In genomic region chr11:27464155-27464759, GRCh38 we compare ENCODE assay signal across 10 cellular contexts. TPM values are rescaled to one million over a fixed set of nuclear protein-coding genes. Genes with fewer than 3 reads are reported as not detected.
DNase-seq lines count a peak whose midpoint lies in the region; ATAC-seq, FAIRE-seq and TF ChIP-seq lines count a peak whose summit lies in the region.
"Had no signal": no experiment of that assay in that cellular context is flagged by ENCODE, and none has a peak within 500 bp of the region (broad histone marks: within the 10 kb centered on the region; RNA-seq: fewer than 3 reads in every experiment).

No MANE protein-coding gene starts in this region.

- no peaks in the 10 kb centered on the region for H3K36me3 Mint-ChIP-seq in activated CD4-positive, alpha-beta memory T cell treated with anti-CD3 and anti-CD28 coated beads, Interleukin-2, amount 10 ng/mL, durations not matched to agents 7 days and 5 days (ENCODE audit: low read depth)

- CTCF ChIA-PET in activated CD4-positive, alpha-beta memory T cell treated with anti-CD3 and anti-CD28 coated beads, Interleukin-2, amount 10 ng/mL, durations not matched to agents 7 days and 5 days (lab: Charles Lee), result no interaction called here

- peak overlapping the region; percentile 46 for H3K4me2 ChIP-seq in GM23248 (ENCODE audit: unreplicated experiment)

- peaks cover 33% of the 10 kb centered on the region for H3F3A ChIP-seq in GM23248 (ENCODE audit: insufficient read depth)

- H4K20me1 ChIP-seq in GM23248 (ENCODE audit: insufficient read depth), result no peaks in the 10 kb centered on the region

- H2AFZ ChIP-seq in GM23248, result peak overlapping the region; percentile 46

- H3K9ac ChIP-seq in GM23248, result 0 out of 2 replicates have a peak overlapping the region, but pooled peaks have one; percentile 3

- TF ChIP-seq POLR2A in Peyer's patch (IDR thresholded peaks at IDR 0.05), result no peak

- H3K4me3 ChIP-seq in GM23248 (peak overlapping the region; percentile 18), RWPE2 (ENCODE audit: severe bottlenecking) (no peak overlapping the region), fibroblast of the aortic adventitia (ENCODE audit: low read depth, low read length) (no peak overlapping the region), pancreas (peak overlapping the region in 1 of 4 donors; percentile 0), BE2C (ENCODE audit: low read depth, low read length) (no peak overlapping the region), Peyer's patch (no peak overlapping the region)

- peak overlapping the region; percentile 36 for H3K27ac ChIP-seq in GM23248
- peak overlapping the region; percentile 91 for H3K27ac ChIP-seq in RWPE2 (ENCODE audit: poor library complexity, severe bottlenecking)
- peak overlapping the region; percentile 35 to 95 (median 70) for H3K27ac ChIP-seq in pancreas
- H3K27ac ChIP-seq in Peyer's patch, result peak overlapping the region in 1 of 4 donors; percentile 2

- H3K9me3 Mint-ChIP-seq in activated CD4-positive, alpha-beta memory T cell treated with anti-CD3 and anti-CD28 coated beads, Interleukin-2, amount 10 ng/mL, durations not matched to agents 7 days and 5 days, result no peaks in the 10 kb centered on the region

- H3K4me3 Mint-ChIP-seq in activated CD4-positive, alpha-beta memory T cell treated with anti-CD3 and anti-CD28 coated beads, Interleukin-2, amount 10 ng/mL, durations not matched to agents 7 days and 5 days, result no peak overlapping the region

- no peak overlapping the region for H3K27ac Mint-ChIP-seq in activated CD4-positive, alpha-beta memory T cell treated with anti-CD3 and anti-CD28 coated beads, Interleukin-2, amount 10 ng/mL, durations not matched to agents 7 days and 5 days

- no peak for FAIRE-seq in pancreas (lab: Jason Lieb, UNC)
- FAIRE-seq: colon had no signal

- POLR2A ChIA-PET in activated CD4-positive, alpha-beta memory T cell treated with anti-CD3 and anti-CD28 coated beads, Interleukin-2, amount 10 ng/mL, durations not matched to agents 7 days and 5 days (lab: Charles Lee), result no interaction called here

- peaks cover 12% of the 10 kb centered on the region for H3K27me3 Mint-ChIP-seq in activated CD4-positive, alpha-beta memory T cell treated with anti-CD3 and anti-CD28 coated beads, Interleukin-2, amount 10 ng/mL, durations not matched to agents 7 days and 5 days

- H3K4me1 Mint-ChIP-seq in activated CD4-positive, alpha-beta memory T cell treated with anti-CD3 and anti-CD28 coated beads, Interleukin-2, amount 10 ng/mL, durations not matched to agents 7 days and 5 days, result no peaks in the 10 kb centered on the region

- DNase-seq in GM23248, result peak; percentile 53
- DNase-seq in RWPE2 (ENCODE audit: low spot score), result no peak
- DNase-seq in fibroblast of the aortic adventitia (ENCODE audit: low read depth), result peak; percentile 50
- peak in 2 of 6 donors; percentile 20 to 32 for DNase-seq in pancreas
- no peak for DNase-seq in BE2C
- no peak for DNase-seq in Peyer's patch
- no peak for DNase-seq in activated CD4-positive, alpha-beta memory T cell treated with anti-CD3 and anti-CD28 coated beads, Interleukin-2, amount 10 ng/mL, durations not matched to agents 7 days and 5 days
- DNase-seq: activated CD8-positive, alpha-beta memory T cell treated with anti-CD3 and anti-CD28 coated beads, Interleukin-2, amount 50 U/mL, for 4 hours had no signal

- 63 to 66% methylated on average over 3 of the region's 3 CpGs for WGBS in GM23248 (ENCODE audit: low coverage in 1 of 2, low lambda C conversion rate in 2 of 2, missing lambda C conversion rate in 2 of 2), 2 experiments
- WGBS in pancreas, 2 donors, result 20 to 27% methylated on average over 3 of the region's 3 CpGs

- in situ Hi-C loops in GM23248 (cut with MboI), result no loop called here

- peaks cover 93% of the 10 kb centered on the region for H3K79me2 ChIP-seq in GM23248 (ENCODE audit: insufficient read depth)

- H3K9me3 ChIP-seq in GM23248 (ENCODE audit: low read depth), result no peaks in the 10 kb centered on the region
- no peaks in the 10 kb centered on the region for H3K9me3 ChIP-seq in RWPE2 (ENCODE audit: severe bottlenecking)
- no peaks in the 10 kb centered on the region for H3K9me3 ChIP-seq in pancreas
- no peaks in the 10 kb centered on the region for H3K9me3 ChIP-seq in BE2C
- H3K9me3 ChIP-seq in Peyer's patch, result no peaks in the 10 kb centered on the region

- intact Hi-C loops in pancreas (cut with DNase I), result loop anchor here (10.0 kb wide), 1 partner anchor 89 kb away; no protein-coding TSS in a partner anchor

- H3K4me1 ChIP-seq in GM23248 (ENCODE audit: insufficient read depth), result peaks cover 52% of the 10 kb centered on the region
- peaks cover 68% of the 10 kb centered on the region for H3K4me1 ChIP-seq in RWPE2 (ENCODE audit: insufficient read depth, poor library complexity, severe bottlenecking)
- H3K4me1 ChIP-seq in pancreas, result peaks cover 40 to 67% (median 63%) of the 10 kb centered on the region in 3 donors
- H3K4me1 ChIP-seq in BE2C, result no peaks in the 10 kb centered on the region
- peaks cover 0 to 12% (median 0%) of the 10 kb centered on the region in 4 donors for H3K4me1 ChIP-seq in Peyer's patch

- ATAC-seq in RWPE2 (ENCODE audit: low read depth), result peak; percentile 73
- ATAC-seq in pancreas, result peak in 3 of 4 donors; percentile 27 to 39 (median 32)
- ATAC-seq in HG03432 (IDR thresholded peaks at IDR 0.05; ENCODE audit: unreplicated experiment), result no peak

- H3K36me3 ChIP-seq in GM23248 (ENCODE audit: low read depth), result no peaks in the 10 kb centered on the region
- H3K36me3 ChIP-seq in RWPE2 (ENCODE audit: low read depth), result no peaks in the 10 kb centered on the region
- no peaks in the 10 kb centered on the region for H3K36me3 ChIP-seq in pancreas
- no peaks in the 10 kb centered on the region for H3K36me3 ChIP-seq in BE2C
- no peaks in the 10 kb centered on the region for H3K36me3 ChIP-seq in Peyer's patch

- no peaks in the 10 kb centered on the region for H3K9me2 ChIP-seq in GM23248 (ENCODE audit: insufficient read depth)

- H3K27me3 ChIP-seq in GM23248 (replicated peaks; ENCODE audit: insufficient read depth) (no peaks in the 10 kb centered on the region), RWPE2 (ENCODE audit: insufficient read depth, poor library complexity, severe bottlenecking) (no peaks in the 10 kb centered on the region), pancreas (no peaks in the 10 kb centered on the region), BE2C (no peaks in the 10 kb centered on the region), Peyer's patch (no peaks in the 10 kb centered on the region)

- TF ChIP-seq CTCF in RWPE2 (IDR thresholded peaks at IDR 0.05; ENCODE audit: poor library complexity, severe bottlenecking) (no peak), fibroblast of the aortic adventitia (IDR thresholded peaks at IDR 0.05; ENCODE audit: insufficient read depth, low read length) (no peak), pancreas (IDR thresholded peaks at IDR 0.05) (no peak), BE2C (IDR thresholded peaks at IDR 0.05; ENCODE audit: low read depth, low read length) (no peak), Peyer's patch (IDR thresholded peaks at IDR 0.05) (no peak)

RNA-seq across cellular contexts. Expression of gene LGR4, which starts 8.3 kb away (rescaled TPM):
- 58.6 and 59.2 TPM in 2 replicates for total RNA-seq in GM23248 (2014; rRNA removed; shearing (Covaris generic))
- 14.4 and 14.9 TPM in 2 replicates for polyA plus RNA-seq in GM23248 (2016; fragmentation: Nextera tagmentation; extraction: Ambion mirVana)
- 16.3 and 25.1 TPM in 2 replicates for total RNA-seq in fibroblast of the aortic adventitia (ENCODE audit: low replicate concordance)
- 10 to 100 TPM; 44.4 to 73.0 (median 57.5) TPM for total RNA-seq in pancreas
- 10 to 100 TPM; 23.4 to 27.0 TPM for polyA plus RNA-seq in pancreas
- 2.8 TPM for polyA plus RNA-seq in BE2C (2012; ENCODE audit: insufficient read depth, insufficient read length, low read depth)
- total RNA-seq in Peyer's patch, result 100 to 1,000 TPM in 3 of 4 donors, 10 to 100 TPM in 1; 29.7 to 134 (median 119) TPM
- under 1 TPM in 1 of 2 experiments, not detected in 1; 0.10 TPM for total RNA-seq in activated CD4-positive, alpha-beta memory T cell treated with anti-CD3 and anti-CD28 coated beads, Interleukin-2, amount 10 ng/mL, durations not matched to agents 7 days and 5 days

RNA-seq across cellular contexts. Expression of gene LIN7C, which starts 42.3 kb away (rescaled TPM):
- total RNA-seq in GM23248 (2014; rRNA removed; shearing (Covaris generic)), result 47.0 and 51.1 TPM in 2 replicates
- polyA plus RNA-seq in GM23248 (2016; fragmentation: Nextera tagmentation; extraction: Ambion mirVana) (43.0 and 45.1 TPM in 2 replicates), pancreas (1 to 10 TPM; 5.1 to 8.6 TPM)
- total RNA-seq in fibroblast of the aortic adventitia (ENCODE audit: low replicate concordance) (33.2 and 75.3 TPM in 2 replicates), pancreas (10 to 100 TPM; 10.7 to 22.1 (median 17.0) TPM), Peyer's patch (10 to 100 TPM; 26.4 to 41.2 (median 34.6) TPM)
- polyA plus RNA-seq in BE2C (2012; ENCODE audit: insufficient read depth, insufficient read length, low read depth), result 4.5 TPM
- 10 to 100 TPM; 24.2 to 24.9 TPM for total RNA-seq in activated CD4-positive, alpha-beta memory T cell treated with anti-CD3 and anti-CD28 coated beads, Interleukin-2, amount 10 ng/mL, durations not matched to agents 7 days and 5 days

Comparison
In these comparisons a context has a peak if more than half of its experiments do, and no peak if none do; other contexts are left out.
1. DNase-seq: peak in GM23248 (single experiment) and fibroblast of the aortic adventitia (single experiment); none in RWPE2 (single experiment), BE2C (single experiment), Peyer's patch (0 of 3) and activated CD4-positive, alpha-beta memory T cell treated with anti-CD3 and anti-CD28 coated beads, Interleukin-2, amount 10 ng/mL, durations not matched to agents 7 days and 5 days (single experiment).
2. RNA of gene LGR4, which starts 8.3 kb away (total RNA-seq): 29.7 to 134 TPM in Peyer's patch, 58.6 to 59.2 TPM in GM23248, 44.4 to 73.0 TPM in pancreas and 16.3 to 25.1 TPM in fibroblast of the aortic adventitia; 0.10 TPM in activated CD4-positive, alpha-beta memory T cell treated with anti-CD3 and anti-CD28 coated beads, Interleukin-2, amount 10 ng/mL, durations not matched to agents 7 days and 5 days; every median in the first group is over 10 times any median in the second.